23 cellular contexts compared by ENCODE assay signal in the genomic region with DNA sequence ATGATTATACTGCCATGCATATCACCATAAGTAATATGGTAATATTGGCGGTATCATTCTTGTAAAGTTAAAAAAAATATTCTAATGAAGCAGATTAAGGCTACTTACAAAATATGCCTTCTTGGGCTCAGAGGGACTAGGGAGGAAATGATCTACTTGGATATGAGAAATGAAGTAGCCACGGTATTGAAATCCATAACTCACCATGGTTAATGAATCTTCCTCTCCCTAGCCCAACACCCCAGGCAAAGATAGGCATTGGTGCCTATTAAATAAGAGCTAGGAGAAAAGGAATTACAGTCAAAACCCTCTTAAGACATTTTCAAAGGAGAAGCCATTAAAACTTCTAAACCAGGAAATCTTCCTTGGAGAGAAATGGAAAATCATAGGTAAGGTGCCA.
"Had no signal": no experiment of that assay in that cellular context is flagged by ENCODE, and none has a peak within 500 bp of the region (broad histone marks: within the 10 kb centered on the region; RNA-seq: fewer than 3 reads in every experiment).

No MANE protein-coding gene starts in this region.

- H3K27me3 ChIP-seq: adrenal gland, body of pancreas, esophagus squamous epithelium had no signal

- H3K27ac ChIP-seq: adrenal gland, body of pancreas, epithelial cell of prostate had no signal

- H3K9me3 ChIP-seq: adrenal gland, body of pancreas, esophagus squamous epithelium had no signal

- H3K36me3 ChIP-seq: adrenal gland, esophagus squamous epithelium had no signal

- H3K4me1 ChIP-seq: adrenal gland, body of pancreas had no signal

- DNase-seq: activated CD4-positive, alpha-beta memory T cell treated with anti-CD3 and anti-CD28 coated beads for 36 hours; activated CD4-positive, alpha-beta T cell treated with anti-CD3 and anti-CD28 coated beads for 36 hours; activated CD4-positive, alpha-beta T cell treated with anti-CD3 and anti-CD28 coated beads, Interleukin-2, amount 10 ng/mL, durations not matched to agents 24 days and 14 days; activated CD4-positive, CD25-positive, alpha-beta regulatory T cell; activated CD4-positive, CD25-positive, alpha-beta regulatory T cell treated with anti-CD3 and anti-CD28 coated beads, Interleukin-2, amount 50 U/mL, for 72 hours; activated CD8-positive, alpha-beta memory T cell treated with anti-CD3 and anti-CD28 coated beads, Interleukin-2, amount 10 ng/mL, durations not matched to agents 7 days and 5 days; activated CD8-positive, alpha-beta memory T cell treated with anti-CD3 and anti-CD28 coated beads, Interleukin-2, amount 50 U/mL, for 4 hours; activated CD8-positive, alpha-beta T cell treated with anti-CD3 and anti-CD28 coated beads, Interleukin-2, amount 10 ng/mL, durations not matched to agents 7 days and 5 days; activated effector memory CD4-positive, alpha-beta T cell treated with anti-CD3 and anti-CD28 coated beads, Interleukin-2, amount 50 U/mL, for 16 hours; activated naive CD4-positive, alpha-beta T cell treated with anti-CD3 and anti-CD28 coated beads for 36 hours; activated naive CD8-positive, alpha-beta T cell treated with anti-CD3 and anti-CD28 coated beads for 36 hours; activated naive CD8-positive, alpha-beta T cell treated with anti-CD3 and anti-CD28 coated beads, Interleukin-2, amount 50 U/mL, for 24 hours; activated T-cell treated with anti-CD3 and anti-CD28 coated beads, Interleukin-2, amount 50 U/mL, for 1 hour; activated T-cell treated with anti-CD3 and anti-CD28 coated beads, Interleukin-2, amount 50 U/mL, for 48 hours; adrenal gland; amygdala; aorta; body of pancreas; cortex of kidney; effector CD8-positive, alpha-beta T cell; esophagus squamous epithelium; T-helper 17 cell had no signal

- ATAC-seq: activated CD4-positive, alpha-beta T cell treated with anti-CD3 and anti-CD28 coated beads for 36 hours; activated CD8-positive, alpha-beta memory T cell treated with anti-CD3 and anti-CD28 coated beads, Interleukin-2, amount 10 ng/mL, durations not matched to agents 7 days and 5 days; activated CD8-positive, alpha-beta T cell treated with anti-CD3 and anti-CD28 coated beads, Interleukin-2, amount 10 ng/mL, durations not matched to agents 7 days and 5 days; activated naive CD8-positive, alpha-beta T cell treated with anti-CD3 and anti-CD28 coated beads, Interleukin-2, amount 50 U/mL, for 24 hours; body of pancreas; T-helper 17 cell had no signal

- H3K4me3 ChIP-seq: adrenal gland, body of pancreas, esophagus squamous epithelium had no signal
